In the genomic region with DNA sequence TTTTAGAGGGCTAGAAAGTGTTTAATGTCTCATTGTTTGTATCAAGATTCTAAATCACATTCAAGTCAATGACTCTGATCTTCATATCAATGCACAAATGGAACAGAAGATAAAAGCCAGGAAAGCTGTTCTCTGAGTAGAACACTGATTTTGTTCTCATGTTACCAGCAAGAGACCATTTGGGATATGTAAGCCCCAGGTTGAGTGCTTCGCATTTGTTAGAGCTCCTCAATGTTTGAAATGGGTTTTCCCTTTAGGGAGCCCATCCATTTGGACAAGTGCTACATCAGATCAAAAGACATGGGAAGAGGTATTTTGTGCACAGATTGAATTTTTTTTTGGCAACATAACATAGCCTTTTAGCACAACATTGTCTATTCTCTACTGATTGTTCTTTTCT, we compare ENCODE assay signal across 1 cellular context.
TF ChIP-seq lines count a peak whose summit lies in the region.

No MANE protein-coding gene starts in this region.

TF ChIP-seq in GM23338, 12 proteins besides CTCF, POLR2A, EP300 and RAD21:
- TF ChIP-seq, protein P1, sequence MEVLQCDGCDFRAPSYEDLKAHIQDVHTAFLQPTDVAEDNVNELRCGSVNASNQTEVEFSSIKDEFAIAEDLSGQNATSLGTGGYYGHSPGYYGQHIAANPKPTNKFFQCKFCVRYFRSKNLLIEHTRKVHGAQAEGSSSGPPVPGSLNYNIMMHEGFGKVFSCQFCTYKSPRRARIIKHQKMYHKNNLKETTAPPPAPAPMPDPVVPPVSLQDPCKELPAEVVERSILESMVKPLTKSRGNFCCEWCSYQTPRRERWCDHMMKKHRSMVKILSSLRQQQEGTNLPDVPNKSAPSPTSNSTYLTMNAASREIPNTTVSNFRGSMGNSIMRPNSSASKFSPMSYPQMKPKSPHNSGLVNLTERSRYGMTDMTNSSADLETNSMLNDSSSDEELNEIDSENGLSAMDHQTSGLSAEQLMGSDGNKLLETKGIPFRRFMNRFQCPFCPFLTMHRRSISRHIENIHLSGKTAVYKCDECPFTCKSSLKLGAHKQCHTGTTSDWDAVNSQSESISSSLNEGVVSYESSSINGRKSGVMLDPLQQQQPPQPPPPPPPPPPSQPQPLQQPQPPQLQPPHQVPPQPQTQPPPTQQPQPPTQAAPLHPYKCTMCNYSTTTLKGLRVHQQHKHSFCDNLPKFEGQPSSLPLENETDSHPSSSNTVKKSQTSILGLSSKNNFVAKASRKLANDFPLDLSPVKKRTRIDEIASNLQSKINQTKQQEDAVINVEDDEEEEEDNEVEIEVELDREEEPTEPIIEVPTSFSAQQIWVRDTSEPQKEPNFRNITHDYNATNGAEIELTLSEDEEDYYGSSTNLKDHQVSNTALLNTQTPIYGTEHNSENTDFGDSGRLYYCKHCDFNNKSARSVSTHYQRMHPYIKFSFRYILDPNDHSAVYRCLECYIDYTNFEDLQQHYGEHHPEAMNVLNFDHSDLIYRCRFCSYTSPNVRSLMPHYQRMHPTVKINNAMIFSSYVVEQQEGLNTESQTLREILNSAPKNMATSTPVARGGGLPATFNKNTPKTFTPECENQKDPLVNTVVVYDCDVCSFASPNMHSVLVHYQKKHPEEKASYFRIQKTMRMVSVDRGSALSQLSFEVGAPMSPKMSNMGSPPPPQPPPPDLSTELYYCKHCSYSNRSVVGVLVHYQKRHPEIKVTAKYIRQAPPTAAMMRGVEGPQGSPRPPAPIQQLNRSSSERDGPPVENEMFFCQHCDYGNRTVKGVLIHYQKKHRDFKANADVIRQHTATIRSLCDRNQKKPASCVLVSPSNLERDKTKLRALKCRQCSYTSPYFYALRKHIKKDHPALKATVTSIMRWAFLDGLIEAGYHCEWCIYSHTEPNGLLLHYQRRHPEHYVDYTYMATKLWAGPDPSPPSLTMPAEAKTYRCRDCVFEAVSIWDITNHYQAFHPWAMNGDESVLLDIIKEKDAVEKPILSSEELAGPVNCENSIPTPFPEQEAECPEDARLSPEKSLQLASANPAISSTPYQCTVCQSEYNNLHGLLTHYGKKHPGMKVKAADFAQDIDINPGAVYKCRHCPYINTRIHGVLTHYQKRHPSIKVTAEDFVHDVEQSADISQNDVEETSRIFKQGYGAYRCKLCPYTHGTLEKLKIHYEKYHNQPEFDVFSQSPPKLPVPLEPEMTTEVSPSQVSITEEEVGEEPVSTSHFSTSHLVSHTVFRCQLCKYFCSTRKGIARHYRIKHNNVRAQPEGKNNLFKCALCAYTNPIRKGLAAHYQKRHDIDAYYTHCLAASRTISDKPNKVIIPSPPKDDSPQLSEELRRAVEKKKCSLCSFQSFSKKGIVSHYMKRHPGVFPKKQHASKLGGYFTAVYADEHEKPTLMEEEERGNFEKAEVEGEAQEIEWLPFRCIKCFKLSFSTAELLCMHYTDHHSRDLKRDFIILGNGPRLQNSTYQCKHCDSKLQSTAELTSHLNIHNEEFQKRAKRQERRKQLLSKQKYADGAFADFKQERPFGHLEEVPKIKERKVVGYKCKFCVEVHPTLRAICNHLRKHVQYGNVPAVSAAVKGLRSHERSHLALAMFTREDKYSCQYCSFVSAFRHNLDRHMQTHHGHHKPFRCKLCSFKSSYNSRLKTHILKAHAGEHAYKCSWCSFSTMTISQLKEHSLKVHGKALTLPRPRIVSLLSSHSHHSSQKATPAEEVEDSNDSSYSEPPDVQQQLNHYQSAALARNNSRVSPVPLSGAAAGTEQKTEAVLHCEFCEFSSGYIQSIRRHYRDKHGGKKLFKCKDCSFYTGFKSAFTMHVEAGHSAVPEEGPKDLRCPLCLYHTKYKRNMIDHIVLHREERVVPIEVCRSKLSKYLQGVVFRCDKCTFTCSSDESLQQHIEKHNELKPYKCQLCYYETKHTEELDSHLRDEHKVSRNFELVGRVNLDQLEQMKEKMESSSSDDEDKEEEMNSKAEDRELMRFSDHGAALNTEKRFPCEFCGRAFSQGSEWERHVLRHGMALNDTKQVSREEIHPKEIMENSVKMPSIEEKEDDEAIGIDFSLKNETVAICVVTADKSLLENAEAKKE (CRISPR knock-in tag; IDR thresholded peaks at IDR 0.05): peak; percentile 28; the same call in 1 of the 2 replicates
- TF ChIP-seq STAT1 (IDR thresholded peaks at IDR 0.05; ENCODE audit: unreplicated experiment): no peak
